7 cellular contexts compared by ENCODE assay signal in the genomic region with DNA sequence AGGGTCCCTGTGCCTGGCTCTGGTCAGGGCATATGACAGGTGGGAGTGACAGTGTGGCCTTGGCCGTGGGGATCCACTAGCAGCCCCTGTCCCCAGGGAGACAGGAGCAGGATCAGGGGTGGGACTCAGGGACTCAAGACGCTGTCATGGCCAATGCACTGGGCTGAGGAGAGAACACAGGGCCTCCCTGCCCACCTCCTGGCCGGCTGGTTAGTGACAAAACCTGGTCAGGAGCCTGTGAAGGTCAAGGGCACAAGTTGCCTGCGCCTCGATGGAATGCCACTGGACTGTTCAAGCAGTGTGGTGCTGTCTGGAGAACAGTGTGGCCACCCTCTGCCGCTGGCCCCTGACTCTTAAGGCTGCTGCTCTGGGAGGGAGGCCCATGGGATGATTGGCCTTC.
"Had no signal": no experiment of that assay in that cellular context is flagged by ENCODE, and none has a peak within 500 bp of the region (broad histone marks: within the 10 kb centered on the region; RNA-seq: fewer than 3 reads in every experiment).

No MANE protein-coding gene starts in this region.

- H3K4me1 Mint-ChIP-seq: IgD-negative memory B cell had no signal

- DNase-seq: IMR-90, KBM-7, KG1 had no signal

- H3K36me3 Mint-ChIP-seq: IgD-negative memory B cell had no signal

- H3K27ac ChIP-seq: HL-60 had no signal

- H3K27ac Mint-ChIP-seq: IgD-negative memory B cell had no signal

- H3K4me3 Mint-ChIP-seq: IgD-negative memory B cell had no signal

- ATAC-seq: K562 had no signal

- FAIRE-seq: HTR-8/SVneo, K562 had no signal

- H3K4me3 ChIP-seq: K562 had no signal

- H3K27me3 Mint-ChIP-seq: IgD-negative memory B cell had no signal
